Comparison of ENCODE assay signal across 1 cellular context in the genomic region with DNA sequence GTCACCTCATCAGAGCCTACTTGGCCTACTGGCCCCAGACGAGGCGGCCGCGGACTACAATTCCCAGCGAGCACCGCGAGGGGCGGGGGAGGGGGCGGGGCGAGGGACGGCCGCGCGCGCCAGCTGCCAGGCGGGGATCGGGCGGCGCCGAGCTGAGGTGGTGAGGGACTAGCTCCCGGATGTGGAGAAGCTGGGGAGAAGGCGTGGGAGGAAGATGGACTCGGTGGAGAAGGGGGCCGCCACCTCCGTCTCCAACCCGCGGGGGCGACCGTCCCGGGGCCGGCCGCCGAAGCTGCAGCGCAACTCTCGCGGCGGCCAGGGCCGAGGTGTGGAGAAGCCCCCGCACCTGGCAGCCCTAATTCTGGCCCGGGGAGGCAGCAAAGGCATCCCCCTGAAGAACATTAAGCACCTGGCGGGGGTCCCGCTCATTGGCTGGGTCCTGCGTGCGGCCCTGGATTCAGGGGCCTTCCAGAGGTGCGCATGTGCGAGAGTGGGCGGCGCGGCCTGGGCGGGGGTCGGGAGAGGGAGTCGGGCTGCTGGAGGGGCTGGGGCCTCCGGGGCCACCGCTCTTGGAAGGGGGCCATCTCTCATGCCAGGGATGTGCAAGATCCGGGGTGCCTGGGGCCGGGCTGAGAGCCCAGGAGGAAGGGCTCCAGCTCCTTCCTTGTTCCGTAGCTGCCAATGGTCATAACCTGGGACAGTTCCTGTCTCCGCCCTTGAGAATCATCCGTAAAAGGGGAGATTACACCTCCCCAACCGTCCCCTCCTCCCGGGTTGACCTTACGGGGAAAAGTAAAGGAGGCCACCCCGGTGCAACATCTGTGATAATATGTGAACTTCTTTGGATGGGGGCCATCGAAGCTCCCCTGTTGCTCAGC.
TF ChIP-seq lines count a peak whose summit lies in the region.

A gene (plus strand): TSS at position 129 of the 878 bp plus-strand sequence. CDS start 86 bp downstream, at position 215.

TF ChIP-seq in H1, 55 proteins besides CTCF, POLR2A, EP300 and RAD21:
- TF ChIP-seq HDAC2 (IDR thresholded peaks at IDR 0.05; ENCODE audit: borderline replicate concordance in 1 of 2, low read depth in 2 of 2, low read length in 2 of 2) (0 out of 4 replicates have a peak, but pooled peaks have one; percentile 25 to 27), ASH2L (IDR thresholded peaks at IDR 0.05; ENCODE audit: low read length) (peak; percentile 91), KDM5A (IDR thresholded peaks at IDR 0.05; ENCODE audit: low read length) (no peak), SIX5 (IDR thresholded peaks at IDR 0.05; ENCODE audit: low read depth, low read length) (peak; percentile 30; the same call in 1 of the 2 replicates), POLR2AphosphoS5 (IDR thresholded peaks at IDR 0.05; ENCODE audit: low read depth, low read length) (peak; percentile 83), TAF1 (IDR thresholded peaks at IDR 0.05; ENCODE audit: low read depth, low read length) (peak; percentile 82), CREB1 (IDR thresholded peaks at IDR 0.05) (peak; percentile 61), RFX5 (IDR thresholded peaks at IDR 0.05; ENCODE audit: borderline replicate concordance, low read depth, low read length) (no peak), ZNF274 (IDR thresholded peaks at IDR 0.05; ENCODE audit: borderline replicate concordance, extremely low read depth, low read length) (no peak), EGR1 (IDR thresholded peaks at IDR 0.05; ENCODE audit: borderline replicate concordance, low read depth, low read length) (peak; percentile 61; the same call in 1 of the 2 replicates), PHF8 (conservative IDR thresholded peaks at IDR 0.05; ENCODE audit: low read depth, low read length) (peak; percentile 94), MAFK (IDR thresholded peaks at IDR 0.05; ENCODE audit: low read depth, low read length) (no peak), KDM4A (IDR thresholded peaks at IDR 0.05; ENCODE audit: low read depth, low read length, severe bottlenecking) (peak; percentile 71), KDM1A (IDR thresholded peaks at IDR 0.05; ENCODE audit: borderline replicate concordance, low read length) (peak; percentile 22; the same call in 1 of the 2 replicates), TBP (IDR thresholded peaks at IDR 0.05; ENCODE audit: low read depth, low read length) (peak; percentile 42; the same call in 1 of the 2 replicates), SRF (IDR thresholded peaks at IDR 0.05; ENCODE audit: low read depth, low read length) (no peak), SAP30 (IDR thresholded peaks at IDR 0.05; ENCODE audit: insufficient read depth, insufficient replicate concordance, low read length) (peak; percentile 30), CHD2 (IDR thresholded peaks at IDR 0.05; ENCODE audit: low read length) (peak; percentile 21; the same call in 1 of the 2 replicates), NRF1 (IDR thresholded peaks at IDR 0.05; ENCODE audit: low read depth, low read length) (peak; percentile 69), SIN3A (conservative IDR thresholded peaks at IDR 0.05 in 1 of 2, IDR thresholded peaks at IDR 0.05 in 1 of 2; ENCODE audit: low read depth in 1 of 2, low read length in 2 of 2) (peak in 1 of 2 experiments; percentile 44; a peak in 2 of 4 replicates), BACH1 (IDR thresholded peaks at IDR 0.05; ENCODE audit: low read length) (peak; percentile 39; the same call in 1 of the 2 replicates), POU5F1 (IDR thresholded peaks at IDR 0.05; ENCODE audit: low read depth, low read length) (no peak)
- TF ChIP-seq, protein P1, sequence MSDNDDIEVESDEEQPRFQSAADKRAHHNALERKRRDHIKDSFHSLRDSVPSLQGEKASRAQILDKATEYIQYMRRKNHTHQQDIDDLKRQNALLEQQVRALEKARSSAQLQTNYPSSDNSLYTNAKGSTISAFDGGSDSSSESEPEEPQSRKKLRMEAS (IDR thresholded peaks at IDR 0.05), result peak; percentile 52
